ENCODE assay signal across 12 cellular contexts in the genomic region with DNA sequence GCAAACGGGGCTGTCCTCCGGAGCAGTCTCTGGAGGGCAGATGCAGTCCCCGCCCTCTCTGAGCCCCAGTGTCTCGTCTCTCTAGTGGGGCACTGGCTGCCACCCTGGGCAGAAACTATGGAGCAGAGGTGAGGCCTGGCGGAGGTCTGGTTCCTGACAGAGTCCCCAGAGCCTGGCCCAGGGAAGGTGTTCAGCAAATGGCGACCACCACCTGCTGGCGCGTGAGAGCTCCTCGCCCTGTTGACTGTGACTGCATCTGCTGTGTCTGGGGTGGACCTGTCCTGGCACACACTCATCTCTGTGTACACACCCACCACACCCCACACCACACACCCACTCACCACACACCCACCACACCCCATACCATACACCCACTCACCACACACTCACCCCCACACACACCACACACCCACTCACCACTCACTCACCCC.
"Had no signal": no experiment of that assay in that cellular context is flagged by ENCODE, and none has a peak within 500 bp of the region (broad histone marks: within the 10 kb centered on the region; RNA-seq: fewer than 3 reads in every experiment).

No MANE protein-coding gene starts in this region.

- H3K27me3 ChIP-seq: colonic mucosa, heart right ventricle, upper lobe of left lung had no signal

- H3K27me3 Mint-ChIP-seq: activated naive CD8-positive, alpha-beta T cell treated with anti-CD3 and anti-CD28 coated beads, Interleukin-2, amount 10 ng/mL, durations not matched to agents 7 days and 5 days had no signal

- FAIRE-seq: bronchial epithelial cell, endothelial cell of umbilical vein, frontal cortex, keratinocyte had no signal

- DNase-seq: activated CD4-positive, CD25-positive, alpha-beta regulatory T cell treated with anti-CD3 and anti-CD28 coated beads, Interleukin-2, amount 50 U/mL, for 72 hours; activated CD8-positive, alpha-beta memory T cell treated with anti-CD3 and anti-CD28 coated beads for 24 hours; activated effector memory CD4-positive, alpha-beta T cell treated with Interleukin-2 at 50 U/mL for 16 hours; activated naive CD8-positive, alpha-beta T cell treated with anti-CD3 and anti-CD28 coated beads, Interleukin-2, amount 10 ng/mL, durations not matched to agents 7 days and 5 days; colonic mucosa; heart right ventricle; SIG-M5 had no signal

- H3K4me3 Mint-ChIP-seq: activated naive CD8-positive, alpha-beta T cell treated with anti-CD3 and anti-CD28 coated beads, Interleukin-2, amount 10 ng/mL, durations not matched to agents 7 days and 5 days had no signal

- H3K27ac ChIP-seq: colonic mucosa, heart right ventricle, upper lobe of left lung had no signal

- H3K4me1 ChIP-seq: colonic mucosa had no signal

- H3K9me3 ChIP-seq: colonic mucosa, heart right ventricle, upper lobe of left lung had no signal

- H3K9me3 Mint-ChIP-seq: activated naive CD8-positive, alpha-beta T cell treated with anti-CD3 and anti-CD28 coated beads, Interleukin-2, amount 10 ng/mL, durations not matched to agents 7 days and 5 days had no signal

- H3K36me3 ChIP-seq: colonic mucosa, heart right ventricle had no signal

- H3K36me3 Mint-ChIP-seq: activated naive CD8-positive, alpha-beta T cell treated with anti-CD3 and anti-CD28 coated beads, Interleukin-2, amount 10 ng/mL, durations not matched to agents 7 days and 5 days had no signal

- ATAC-seq: heart right ventricle had no signal

- H3K4me3 ChIP-seq: colonic mucosa, heart right ventricle, upper lobe of left lung had no signal

- H3K27ac Mint-ChIP-seq: activated naive CD8-positive, alpha-beta T cell treated with anti-CD3 and anti-CD28 coated beads, Interleukin-2, amount 10 ng/mL, durations not matched to agents 7 days and 5 days had no signal
